8 cellular contexts compared by ENCODE assay signal in the genomic region with DNA sequence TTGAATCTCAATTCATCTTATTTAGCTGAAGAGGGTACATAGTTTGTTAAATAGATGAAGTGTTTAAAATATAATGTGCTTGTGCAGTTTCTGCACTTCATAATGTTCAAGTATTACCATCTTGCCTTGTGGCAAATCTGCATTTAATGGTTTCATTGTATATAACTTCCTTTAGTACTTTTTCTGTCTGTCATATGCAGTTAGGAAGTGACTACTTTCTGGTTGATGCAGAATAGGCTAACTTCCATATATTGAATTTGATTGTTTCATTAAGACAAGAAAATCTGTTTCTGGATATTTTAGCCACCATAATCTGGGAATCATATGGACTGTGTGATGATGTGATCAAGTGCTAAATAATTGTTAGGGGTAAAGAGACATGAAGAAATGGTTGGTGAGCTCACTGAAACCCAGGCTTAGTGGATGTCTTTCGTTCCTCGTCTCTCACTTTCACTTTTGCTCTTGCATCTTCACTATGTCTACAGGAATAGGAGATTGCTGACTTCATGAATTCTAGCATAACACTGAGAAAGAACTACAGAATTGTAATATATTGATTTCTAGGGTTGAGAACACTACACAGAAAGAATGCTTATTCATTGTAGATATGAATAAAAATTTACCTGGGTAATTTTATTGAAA. TPM values are rescaled to one million over a fixed set of nuclear protein-coding genes. Genes with fewer than 3 reads are reported as not detected.
A peak's percentile ranks its signal among the peaks of the same experiment; 100 is the strongest.
DNase-seq lines count a peak whose midpoint lies in the region; ATAC-seq and TF ChIP-seq lines count a peak whose summit lies in the region.

No MANE protein-coding gene starts in this region.

- H4K20me1 ChIP-seq in neural progenitor cell (ENCODE audit: low read depth), result no peaks in the 10 kb centered on the region

- no peak overlapping the region for H3K9ac ChIP-seq in neural progenitor cell

- no peaks in the 10 kb centered on the region for H3K9me3 Mint-ChIP-seq in CD4-positive, alpha-beta T cell
- H3K9me3 Mint-ChIP-seq in osteocyte (ENCODE audit: unreplicated experiment) (no peaks in the 10 kb centered on the region), neural progenitor cell (no peaks in the 10 kb centered on the region)

- H2AFZ ChIP-seq in neural progenitor cell (replicated peaks), result no peak overlapping the region

- peak overlapping the region; percentile 87 for H3K4me3 Mint-ChIP-seq in CD4-positive, alpha-beta T cell
- peak overlapping the region; percentile 50 for H3K4me3 Mint-ChIP-seq in osteocyte (ENCODE audit: unreplicated experiment)
- no peak overlapping the region for H3K4me3 Mint-ChIP-seq in neural progenitor cell

- no peak overlapping the region for H3K4me3 ChIP-seq in neural progenitor cell

- no peak for TF ChIP-seq CTCF in CD4-positive, alpha-beta T cell (IDR thresholded peaks at IDR 0.05)
- TF ChIP-seq CTCF in osteocyte (IDR thresholded peaks at IDR 0.05) (no peak), neural progenitor cell (IDR thresholded peaks at IDR 0.05) (no peak)

- H3K27ac Mint-ChIP-seq in CD4-positive, alpha-beta T cell, result peak overlapping the region; percentile 52
- H3K27ac Mint-ChIP-seq in osteocyte (ENCODE audit: unreplicated experiment) (no peak overlapping the region), neural progenitor cell (no peak overlapping the region)

- H3K27me3 ChIP-seq in CD4-positive, alpha-beta T cell (ENCODE audit: control insufficient read depth, insufficient read depth, low read length), result peaks cover 19% of the 10 kb centered on the region
- peaks cover 60% of the 10 kb centered on the region for H3K27me3 ChIP-seq in neural progenitor cell

- intact Hi-C loops in CD4-positive, alpha-beta T cell (cut with DNase I, micrococcal nuclease), result no loop called here

- ATAC-seq in CD4-positive, alpha-beta T cell (ENCODE audit: poor library complexity), result peak; percentile 43
- ATAC-seq in GM19452 (IDR thresholded peaks at IDR 0.05; ENCODE audit: unreplicated experiment) (peak; percentile 49), SK-N-SH treated with all-trans-retinoic acid at 6 μM for 48 hours (no peak)

- no peaks in the 10 kb centered on the region for H3K79me2 ChIP-seq in neural progenitor cell (ENCODE audit: low read depth)

- no peaks in the 10 kb centered on the region for H3F3A ChIP-seq in neural progenitor cell (ENCODE audit: low read depth)

- POLR2A ChIA-PET in CD4-positive, alpha-beta T cell (lab: Charles Lee), result no interaction called here

- H3K4me1 ChIP-seq in neural progenitor cell, result no peaks in the 10 kb centered on the region

- no peaks in the 10 kb centered on the region for H3K36me3 ChIP-seq in neural progenitor cell

- no peak overlapping the region for H3K27ac ChIP-seq in CD4-positive, alpha-beta T cell (ENCODE audit: low read depth, low read length)
- H3K27ac ChIP-seq in neural progenitor cell, result no peak overlapping the region

- peaks cover 29% of the 10 kb centered on the region for H3K27me3 Mint-ChIP-seq in CD4-positive, alpha-beta T cell
- H3K27me3 Mint-ChIP-seq in osteocyte (ENCODE audit: unreplicated experiment) (peaks cover 42% of the 10 kb centered on the region), neural progenitor cell (ENCODE audit: insufficient read depth, low read depth) (no peaks in the 10 kb centered on the region)

- no peak for DNase-seq in CD4-positive, alpha-beta T cell
- peak; percentile 44 for DNase-seq in KG1 (lab: John Stamatoyannopoulos, UW)
- peak; percentile 22 for DNase-seq in amniotic epithelial cell (ENCODE audit: low read depth)
- DNase-seq in osteocyte (ENCODE audit: extremely low spot score, unreplicated experiment), result no peak
- no peak for DNase-seq in neural progenitor cell (ENCODE audit: low spot score)
- DNase-seq in activated gamma-delta T cell (lab: John Stamatoyannopoulos, UW), result no peak

- H3K4me2 ChIP-seq in neural progenitor cell, result no peak overlapping the region

- CTCF ChIA-PET in CD4-positive, alpha-beta T cell (lab: Charles Lee), result no interaction called here

- H3K36me3 Mint-ChIP-seq in CD4-positive, alpha-beta T cell (ENCODE audit: low read depth), result no peaks in the 10 kb centered on the region
- H3K36me3 Mint-ChIP-seq in osteocyte (ENCODE audit: unreplicated experiment) (no peaks in the 10 kb centered on the region), neural progenitor cell (no peaks in the 10 kb centered on the region)

- H3K9me3 ChIP-seq in CD4-positive, alpha-beta T cell (ENCODE audit: control insufficient read depth, low read length), result no peaks in the 10 kb centered on the region
- H3K9me3 ChIP-seq in neural progenitor cell (ENCODE audit: low read depth), result no peaks in the 10 kb centered on the region

- peaks cover 31% of the 10 kb centered on the region for H3K4me1 Mint-ChIP-seq in CD4-positive, alpha-beta T cell (ENCODE audit: low read depth)
- H3K4me1 Mint-ChIP-seq in osteocyte (ENCODE audit: unreplicated experiment) (peaks cover 8% of the 10 kb centered on the region), neural progenitor cell (peaks cover 7% of the 10 kb centered on the region)

TF ChIP-seq in SK-N-SH treated with all-trans-retinoic acid at 6 μM for 48 hours, 23 proteins besides CTCF, POLR2A, EP300 and RAD21 (continues in another document):
- no peak for TF ChIP-seq ESRRG (CRISPR knock-in tag; IDR thresholded peaks at IDR 0.05)
- no peak for TF ChIP-seq TSHZ2 (CRISPR knock-in tag; IDR thresholded peaks at IDR 0.05)
- no peak for TF ChIP-seq ZNF565 (CRISPR knock-in tag; conservative IDR thresholded peaks at IDR 0.05; ENCODE audit: low read depth)
- TF ChIP-seq PATZ1 (CRISPR knock-in tag; IDR thresholded peaks at IDR 0.05; ENCODE audit: borderline replicate concordance), result no peak
- no peak for TF ChIP-seq TOX (CRISPR knock-in tag; IDR thresholded peaks at IDR 0.05; ENCODE audit: borderline replicate concordance)
- TF ChIP-seq ZFP3 (CRISPR knock-in tag; IDR thresholded peaks at IDR 0.05), result no peak
- TF ChIP-seq POU6F1 (CRISPR knock-in tag; IDR thresholded peaks at IDR 0.05; ENCODE audit: borderline replicate concordance, low read depth), result no peak

RNA-seq across cellular contexts. Expression of gene MNS1, which starts 3.5 kb away (rescaled TPM):
- under 1 TPM in 1 of 2 experiments, not detected in 1; 0.20 TPM for total RNA-seq in CD4-positive, alpha-beta T cell
- total RNA-seq in osteocyte (2.5 and 3.4 TPM in 2 replicates), neural progenitor cell (ENCODE audit: low replicate concordance) (3.0 and 6.2 TPM in 2 replicates)

Comparison
In these comparisons a context has a peak if more than half of its experiments do, and no peak if none do; other contexts are left out.
1. DNase-seq: peak in KG1 (single experiment) and amniotic epithelial cell (single experiment); none in CD4-positive, alpha-beta T cell (0 of 10), osteocyte (single experiment), neural progenitor cell (single experiment) and activated gamma-delta T cell (single experiment).